Comparison of ENCODE assay signal across 1 cellular context in the genomic region with DNA sequence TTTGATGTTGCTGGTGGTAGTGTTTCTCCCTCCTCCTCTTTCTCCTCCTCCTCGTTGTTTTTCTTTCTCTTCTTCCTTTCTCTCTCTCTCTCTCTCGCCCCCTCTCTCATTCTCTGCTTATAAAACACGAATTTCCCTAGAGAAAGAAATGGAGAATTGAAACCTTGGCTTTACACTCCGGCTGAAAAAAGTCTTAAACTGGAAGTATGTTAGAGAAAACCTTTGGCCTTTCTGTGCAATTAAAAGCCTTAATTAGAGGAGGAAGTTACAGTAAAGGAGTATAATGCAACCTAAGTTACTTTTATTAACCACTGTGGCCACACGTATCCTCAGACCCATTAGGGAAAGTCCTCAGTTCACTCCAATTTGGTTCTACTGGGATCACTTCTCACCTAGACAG.
TF ChIP-seq lines count a peak whose summit lies in the region.

No MANE protein-coding gene starts in this region.

TF ChIP-seq in GM12878, 131 proteins besides CTCF, POLR2A, EP300 and RAD21 (continued from another document):
- TF ChIP-seq, protein P1, sequence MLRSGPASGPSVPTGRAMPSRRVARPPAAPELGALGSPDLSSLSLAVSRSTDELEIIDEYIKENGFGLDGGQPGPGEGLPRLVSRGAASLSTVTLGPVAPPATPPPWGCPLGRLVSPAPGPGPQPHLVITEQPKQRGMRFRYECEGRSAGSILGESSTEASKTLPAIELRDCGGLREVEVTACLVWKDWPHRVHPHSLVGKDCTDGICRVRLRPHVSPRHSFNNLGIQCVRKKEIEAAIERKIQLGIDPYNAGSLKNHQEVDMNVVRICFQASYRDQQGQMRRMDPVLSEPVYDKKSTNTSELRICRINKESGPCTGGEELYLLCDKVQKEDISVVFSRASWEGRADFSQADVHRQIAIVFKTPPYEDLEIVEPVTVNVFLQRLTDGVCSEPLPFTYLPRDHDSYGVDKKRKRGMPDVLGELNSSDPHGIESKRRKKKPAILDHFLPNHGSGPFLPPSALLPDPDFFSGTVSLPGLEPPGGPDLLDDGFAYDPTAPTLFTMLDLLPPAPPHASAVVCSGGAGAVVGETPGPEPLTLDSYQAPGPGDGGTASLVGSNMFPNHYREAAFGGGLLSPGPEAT (IDR thresholded peaks at IDR 0.05; ENCODE audit: low read depth), result peak; percentile 51; the same call in 1 of the 2 replicates
- TF ChIP-seq NBN (IDR thresholded peaks at IDR 0.05) (0 out of 2 replicates have a peak, but pooled peaks have one; percentile 35), ZNF217 (IDR thresholded peaks at IDR 0.05) (0 out of 2 replicates have a peak, but pooled peaks have one; percentile 38), HCFC1 (IDR thresholded peaks at IDR 0.05; ENCODE audit: low read length) (no peak)
